8 cellular contexts compared by ENCODE assay signal in the genomic region with DNA sequence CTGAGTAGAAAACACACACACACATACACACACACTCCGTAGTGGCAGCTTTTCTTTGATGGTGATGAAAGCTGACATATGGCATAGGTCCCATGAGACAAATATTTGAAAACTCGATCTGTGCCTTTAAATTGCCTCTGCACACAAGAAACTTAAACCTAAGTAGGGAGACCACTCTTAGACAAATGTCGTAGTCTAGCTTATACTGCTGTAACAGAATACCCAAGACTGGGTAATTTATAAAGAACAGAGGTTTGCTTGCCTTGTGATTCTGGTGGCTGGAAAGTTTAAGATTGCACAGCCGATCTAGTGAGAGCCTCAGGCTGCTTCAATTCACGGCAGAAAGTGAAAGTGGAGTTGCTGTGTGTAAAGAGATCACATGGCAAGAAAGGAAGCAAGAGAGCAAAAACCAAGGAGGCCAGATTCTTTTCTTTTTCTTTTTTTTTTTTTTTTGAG.
A peak's percentile ranks its signal among the peaks of the same experiment; 100 is the strongest.
DNase-seq lines count a peak whose midpoint lies in the region; TF ChIP-seq lines count a peak whose summit lies in the region.

No MANE protein-coding gene starts in this region.

- H2AFZ ChIP-seq in H9 (ENCODE audit: low read length) = peak overlapping the region; percentile 14

- no peak overlapping the region for H2BK5ac ChIP-seq in H9 (ENCODE audit: insufficient read length, low read length)

- no peak overlapping the region for H3K9ac ChIP-seq in H9 (ENCODE audit: extremely low read depth, insufficient read length, low read length)

- no peaks in the 10 kb centered on the region for H3K36me3 Mint-ChIP-seq in H9 (ENCODE audit: insufficient read depth in 1 of 3, low read depth in 3 of 3)

- no peak overlapping the region for H3K4me3 Mint-ChIP-seq in H9

- H3K14ac ChIP-seq in H9 (ENCODE audit: insufficient read depth, low read length) = no peak overlapping the region

- no peak overlapping the region for H4K8ac ChIP-seq in H9 (replicated peaks; ENCODE audit: insufficient read length, low read depth, low read length)

- H3K56ac ChIP-seq in H9 (ENCODE audit: insufficient read length, low read depth, low read length) = no peak overlapping the region

- no peaks in the 10 kb centered on the region for H3K79me2 ChIP-seq in H9 (ENCODE audit: insufficient read depth, low read length)

- H2BK15ac ChIP-seq in H9 (ENCODE audit: low read depth, low read length) = no peak overlapping the region

- no peak overlapping the region for H2AK5ac ChIP-seq in H9 (ENCODE audit: insufficient read length, low read length)

- H2BK120ac ChIP-seq in H9 (ENCODE audit: low read depth, low read length, poor library complexity, severe bottlenecking) = no peak overlapping the region

- H3K27me3 ChIP-seq in H9 (ENCODE audit: insufficient read depth, low read length) = no peaks in the 10 kb centered on the region

- no peak overlapping the region for H2BK20ac ChIP-seq in H9 (ENCODE audit: low read depth, low read length, poor library complexity, severe bottlenecking)

- no CpG with 5 or more reads among the region's 5 CpGs for WGBS in H9 (ENCODE audit: extremely low coverage, insufficient read length, low lambda C conversion rate)

- H3K27ac Mint-ChIP-seq in H9 = no peak overlapping the region

- no peak overlapping the region for H3K4ac ChIP-seq in H9 (ENCODE audit: low read depth, low read length)

- H4K20me1 ChIP-seq in H9 (ENCODE audit: control insufficient read depth, insufficient read depth, insufficient read length) = no peaks in the 10 kb centered on the region

- H3T11ph ChIP-seq in H9 (ENCODE audit: low read length) = no peak overlapping the region

- H3K18ac ChIP-seq in H9 (ENCODE audit: insufficient read length, low read depth, low read length) = no peak overlapping the region

- no peak for TF ChIP-seq CTCF in GM10266 (IDR thresholded peaks at IDR 0.05; ENCODE audit: control insufficient read depth, insufficient read depth, low read depth, missing control alignments)
- no peak for TF ChIP-seq CTCF in H9 (conservative IDR thresholded peaks at IDR 0.05)
- TF ChIP-seq CTCF in epithelial cell of proximal tubule (conservative IDR thresholded peaks at IDR 0.05; ENCODE audit: low read depth, low read length) = no peak

- peak overlapping the region; percentile 47 for H3K4me3 ChIP-seq in epithelial cell of proximal tubule (ENCODE audit: low read depth, low read length)

- no peaks in the 10 kb centered on the region; the same call in 1 of the 2 replicates for H3K4me1 ChIP-seq in H9 (ENCODE audit: insufficient read depth, low read length)

- DNase-seq in GM10266 (ENCODE audit: extremely low spot score) (peak; percentile 24), H9 (no peak), NCI-H460 (ENCODE audit: extremely low read depth, low read depth) (peak; percentile 33), epithelial cell of proximal tubule (ENCODE audit: low read depth) (peak; percentile 32), pons (ENCODE audit: low spot score) (peak; percentile 45), HK-2 (ENCODE audit: unreplicated experiment) (no peak), NK-92 (lab: John Stamatoyannopoulos, UW; ENCODE audit: unreplicated experiment) (no peak)
- no peak for DNase-seq in activated T-cell treated with anti-CD3 and anti-CD28 coated beads, Interleukin-2, amount 50 U/mL, for 48 hours

- H3K23ac ChIP-seq in H9 (ENCODE audit: insufficient read length, low read depth, low read length) = no peak overlapping the region

- H3K23me2 ChIP-seq in H9 (ENCODE audit: insufficient read length, low read depth, low read length, poor library complexity, severe bottlenecking) = no peaks in the 10 kb centered on the region

- H3K27ac ChIP-seq in H9 (ENCODE audit: insufficient read length, low read depth, low read length) = no peak overlapping the region

- H3K4me1 Mint-ChIP-seq in H9 = peaks cover 3% of the 10 kb centered on the region in 2 experiments; a peak in 2 of 4 replicates

- no peak overlapping the region for H4K91ac ChIP-seq in H9 (ENCODE audit: insufficient read length, low read depth, low read length)

- H3K79me1 ChIP-seq in H9 (ENCODE audit: insufficient read depth, low read depth, low read length, poor library complexity, severe bottlenecking) = no peaks in the 10 kb centered on the region

- no peak overlapping the region for H2BK12ac ChIP-seq in H9 (ENCODE audit: insufficient read length, low read depth, low read length)

- H4K5ac ChIP-seq in H9 (ENCODE audit: insufficient read length, low read depth, low read length) = no peak overlapping the region

- H3K27me3 Mint-ChIP-seq in H9 (ENCODE audit: low read depth) = no peaks in the 10 kb centered on the region

- H3K4me2 ChIP-seq in H9 (ENCODE audit: insufficient read depth, insufficient read length, low read length) = no peak overlapping the region

- H3K9me3 ChIP-seq in H9 (ENCODE audit: control insufficient read depth, low read depth, low read length) = no peaks in the 10 kb centered on the region

- H3K9me3 Mint-ChIP-seq in H9 = no peaks in the 10 kb centered on the region

Comparison
In these comparisons a context has a peak if more than half of its experiments do, and no peak if none do; other contexts are left out.
1. DNase-seq: peak in GM10266 (single experiment), NCI-H460 (single experiment), epithelial cell of proximal tubule (single experiment) and pons (single experiment); none in H9 (single experiment), HK-2 (single experiment), NK-92 (single experiment) and activated T-cell treated with anti-CD3 and anti-CD28 coated beads, Interleukin-2, amount 50 U/mL, for 48 hours (0 of 2).